20 cellular contexts compared by ENCODE assay signal in genomic region chr21:34065015-34065414, GRCh38.
"Had no signal": no experiment of that assay in that cellular context is flagged by ENCODE, and none has a peak within 500 bp of the region (broad histone marks: within the 10 kb centered on the region; RNA-seq: fewer than 3 reads in every experiment).

No MANE protein-coding gene starts in this region.

- H3K36me3 ChIP-seq: esophagus muscularis mucosa, neural progenitor cell, tibial nerve had no signal

- H3K27me3 Mint-ChIP-seq: activated CD4-positive, alpha-beta memory T cell treated with anti-CD3 and anti-CD28 coated beads for 36 hours; activated naive CD8-positive, alpha-beta T cell; memory B cell had no signal

- H3K4me3 ChIP-seq: esophagus muscularis mucosa, neural progenitor cell, skin epidermis, tibial nerve had no signal

- H3K9me3 ChIP-seq: esophagus muscularis mucosa, tibial nerve had no signal

- H2AFZ ChIP-seq: neural progenitor cell, parathyroid adenoma had no signal

- FAIRE-seq: bronchial epithelial cell had no signal

- H3K4me1 ChIP-seq: esophagus muscularis mucosa, neural progenitor cell, parathyroid adenoma, tibial nerve had no signal

- H3K4me2 ChIP-seq: neural progenitor cell had no signal

- H3K27ac Mint-ChIP-seq: activated CD4-positive, alpha-beta memory T cell treated with anti-CD3 and anti-CD28 coated beads for 36 hours; activated naive CD8-positive, alpha-beta T cell; memory B cell; neural progenitor cell; stimulated activated effector memory CD8-positive, alpha-beta T cell treated with anti-CD3 and anti-CD28 coated beads, Interleukin-12 subunit alpha, Interleukin-12 subunit beta, amount 100 ng/mL, for 72 hours had no signal

- H3K27me3 ChIP-seq: esophagus muscularis mucosa, neural progenitor cell, tibial nerve had no signal

- H3K36me3 Mint-ChIP-seq: activated CD4-positive, alpha-beta memory T cell treated with anti-CD3 and anti-CD28 coated beads for 36 hours; activated naive CD8-positive, alpha-beta T cell; memory B cell; stimulated activated effector memory CD8-positive, alpha-beta T cell treated with anti-CD3 and anti-CD28 coated beads, Interleukin-12 subunit alpha, Interleukin-12 subunit beta, amount 100 ng/mL, for 72 hours had no signal

- DNase-seq: activated CD4-positive, alpha-beta memory T cell treated with anti-CD3 and anti-CD28 coated beads for 36 hours; activated CD4-positive, CD25-positive, alpha-beta regulatory T cell treated with anti-CD3 and anti-CD28 coated beads, Interleukin-2, amount 50 U/mL, for 72 hours; activated gamma-delta T cell; activated T-cell treated with anti-CD3 and anti-CD28 coated beads, Interleukin-2, amount 50 U/mL, for 4 hours; aorta; foreskin melanocyte; head of caudate nucleus; islet precursor cell; retina; T-helper 9 cell had no signal

- H3K9ac ChIP-seq: neural progenitor cell, parathyroid adenoma had no signal

- H3K79me2 ChIP-seq: parathyroid adenoma had no signal

- H3K27ac ChIP-seq: esophagus muscularis mucosa, neural progenitor cell, parathyroid adenoma, skin epidermis, tibial nerve had no signal

- H3K4me3 Mint-ChIP-seq: activated CD4-positive, alpha-beta memory T cell treated with anti-CD3 and anti-CD28 coated beads for 36 hours; activated naive CD8-positive, alpha-beta T cell; activated T-cell treated with anti-CD3 and anti-CD28 coated beads, Interleukin-2, amount 50 U/mL, for 4 hours; memory B cell; neural progenitor cell; stimulated activated effector memory CD8-positive, alpha-beta T cell treated with anti-CD3 and anti-CD28 coated beads, Interleukin-12 subunit alpha, Interleukin-12 subunit beta, amount 100 ng/mL, for 72 hours had no signal

- H3K9me3 Mint-ChIP-seq: activated CD4-positive, alpha-beta memory T cell treated with anti-CD3 and anti-CD28 coated beads for 36 hours had no signal

- ATAC-seq: activated T-cell treated with anti-CD3 and anti-CD28 coated beads, Interleukin-2, amount 50 U/mL, for 4 hours; left lobe of liver; stimulated activated effector memory CD8-positive, alpha-beta T cell treated with anti-CD3 and anti-CD28 coated beads, Interleukin-12 subunit alpha, Interleukin-12 subunit beta, amount 100 ng/mL, for 72 hours had no signal

- H3K4me1 Mint-ChIP-seq: memory B cell; stimulated activated effector memory CD8-positive, alpha-beta T cell treated with anti-CD3 and anti-CD28 coated beads, Interleukin-12 subunit alpha, Interleukin-12 subunit beta, amount 100 ng/mL, for 72 hours had no signal
